ENCODE assay signal across 12 cellular contexts in the genomic region with DNA sequence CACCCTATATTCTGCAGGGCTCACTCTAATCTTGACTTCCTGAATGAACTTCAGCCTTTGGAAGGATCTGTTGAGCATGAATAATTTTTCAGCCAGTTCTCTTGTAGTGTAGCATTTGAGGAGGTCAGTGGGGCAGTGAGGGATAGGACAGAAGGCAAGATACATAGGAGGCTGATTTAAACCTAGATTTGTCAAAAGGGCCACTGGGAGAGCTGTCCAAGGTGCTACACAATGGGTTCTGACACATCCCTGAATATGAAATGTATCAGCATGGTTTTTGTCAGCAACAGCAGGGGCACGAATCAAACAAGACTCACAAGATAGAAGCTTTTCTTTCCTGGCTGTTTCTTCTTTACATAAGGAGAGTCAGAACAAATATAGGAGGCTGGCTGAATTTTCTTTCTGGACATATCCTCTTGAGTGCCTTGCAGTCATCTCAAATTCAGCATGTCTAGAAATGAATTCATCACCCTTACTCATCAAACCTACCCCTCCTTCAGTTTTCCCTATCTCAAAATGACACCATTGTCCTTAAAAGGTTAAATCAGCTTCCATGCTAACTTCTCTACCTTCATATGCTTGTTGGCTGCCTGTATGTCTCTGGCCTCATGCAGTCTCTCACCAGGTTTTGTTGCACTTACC.
DNase-seq lines count a peak whose midpoint lies in the region; ATAC-seq, FAIRE-seq and TF ChIP-seq lines count a peak whose summit lies in the region.
"Had no signal": no experiment of that assay in that cellular context is flagged by ENCODE, and none has a peak within 500 bp of the region (broad histone marks: within the 10 kb centered on the region; RNA-seq: fewer than 3 reads in every experiment).

No MANE protein-coding gene starts in this region.

- no peaks in the 10 kb centered on the region for H3K36me3 ChIP-seq in SJCRH30
- H3K36me3 ChIP-seq: heart left ventricle had no signal

- H3K27me3 Mint-ChIP-seq in H9 (ENCODE audit: low read depth), result no peaks in the 10 kb centered on the region
- H3K27me3 Mint-ChIP-seq: activated naive CD8-positive, alpha-beta T cell treated with anti-CD3 and anti-CD28 coated beads, Interleukin-2, amount 10 ng/mL, durations not matched to agents 7 days and 5 days had no signal

- POLR2A ChIA-PET in A549 (lab: Yijun Ruan, JAX), result no interaction called here

- TF ChIP-seq EP300 in A549 (IDR thresholded peaks at IDR 0.05), result no peak

- H3K4me1 Mint-ChIP-seq in H9, result peaks cover 1 to 3% of the 10 kb centered on the region in 2 experiments
- H3K4me1 Mint-ChIP-seq: activated naive CD8-positive, alpha-beta T cell treated with anti-CD3 and anti-CD28 coated beads, Interleukin-2, amount 10 ng/mL, durations not matched to agents 7 days and 5 days had no signal

- DNase-seq in A549 (ENCODE audit: low read depth in 1 of 2, low spot score in 1 of 2), result peak in 1 of 2 experiments; percentile 17
- peak; percentile 60 for DNase-seq in H9
- peak; percentile 47 to 70 for DNase-seq in SJCRH30
- DNase-seq in fibroblast of the aortic adventitia (ENCODE audit: low read depth), result peak; percentile 61
- no peak for DNase-seq in retina
- DNase-seq in GM19240 (ENCODE audit: insufficient read length, low spot score), result no peak
- no peak for DNase-seq in COLO668 (lab: John Stamatoyannopoulos, UW; ENCODE audit: unreplicated experiment)
- no peak for DNase-seq in activated CD4-positive, CD25-positive, alpha-beta regulatory T cell (lab: John Stamatoyannopoulos, UW)
- DNase-seq: activated naive CD8-positive, alpha-beta T cell treated with anti-CD3 and anti-CD28 coated beads, Interleukin-2, amount 10 ng/mL, durations not matched to agents 7 days and 5 days; heart left ventricle; NCI-H1694; nucleus accumbens had no signal

- H4K20me1 ChIP-seq in H9 (ENCODE audit: control insufficient read depth, insufficient read depth, insufficient read length), result no peaks in the 10 kb centered on the region

- H3K27ac ChIP-seq in A549, result no peak overlapping the region
- no peak overlapping the region for H3K27ac ChIP-seq in H9 (ENCODE audit: insufficient read length, low read depth, low read length)
- no peak overlapping the region for H3K27ac ChIP-seq in SJCRH30
- H3K27ac ChIP-seq: heart left ventricle had no signal

- no peak overlapping the region for H2BK15ac ChIP-seq in H9 (ENCODE audit: low read depth, low read length)

- H3K36me3 Mint-ChIP-seq in H9 (ENCODE audit: insufficient read depth in 1 of 3, low read depth in 3 of 3), result no peaks in the 10 kb centered on the region
- H3K36me3 Mint-ChIP-seq: activated naive CD8-positive, alpha-beta T cell treated with anti-CD3 and anti-CD28 coated beads, Interleukin-2, amount 10 ng/mL, durations not matched to agents 7 days and 5 days had no signal

- H3K27me3 ChIP-seq in H9 (ENCODE audit: insufficient read depth, low read length), result no peaks in the 10 kb centered on the region
- H3K27me3 ChIP-seq in SJCRH30, result no peaks in the 10 kb centered on the region

- no peak overlapping the region for H2BK12ac ChIP-seq in H9 (ENCODE audit: insufficient read length, low read depth, low read length)

- H2BK120ac ChIP-seq in H9 (ENCODE audit: low read depth, low read length, poor library complexity, severe bottlenecking), result no peak overlapping the region

- no peak overlapping the region for H2BK20ac ChIP-seq in H9 (ENCODE audit: low read depth, low read length, poor library complexity, severe bottlenecking)

- H3K4me1 ChIP-seq in A549 (no peaks in the 10 kb centered on the region), H9 (ENCODE audit: insufficient read depth, low read length) (peaks cover 11% of the 10 kb centered on the region), SJCRH30 (no peaks in the 10 kb centered on the region)
- H3K4me1 ChIP-seq: heart left ventricle had no signal

- H3K56ac ChIP-seq in H9 (ENCODE audit: insufficient read length, low read depth, low read length), result no peak overlapping the region

- FAIRE-seq in A549 (lab: Jason Lieb, UNC), result no peak

- H2AFZ ChIP-seq in H9 (ENCODE audit: low read length), result no peak overlapping the region

- no peaks in the 10 kb centered on the region for H3K23me2 ChIP-seq in H9 (ENCODE audit: insufficient read length, low read depth, low read length, poor library complexity, severe bottlenecking)

- H3T11ph ChIP-seq in H9 (ENCODE audit: low read length), result no peak overlapping the region

- TF ChIP-seq CTCF in A549 (IDR thresholded peaks at IDR 0.05) (no peak), H9 (conservative IDR thresholded peaks at IDR 0.05) (no peak), fibroblast of the aortic adventitia (IDR thresholded peaks at IDR 0.05; ENCODE audit: insufficient read depth, low read length) (no peak)

- no peak overlapping the region for H2BK5ac ChIP-seq in H9 (ENCODE audit: insufficient read length, low read length)

- no peak overlapping the region for H3K18ac ChIP-seq in H9 (ENCODE audit: insufficient read length, low read depth, low read length)

- no peak for TF ChIP-seq RAD21 in A549 (conservative IDR thresholded peaks at IDR 0.05 in 1 of 2, IDR thresholded peaks at IDR 0.05 in 1 of 2)

- H3K27ac Mint-ChIP-seq in H9, result no peak overlapping the region
- H3K27ac Mint-ChIP-seq: activated naive CD8-positive, alpha-beta T cell treated with anti-CD3 and anti-CD28 coated beads, Interleukin-2, amount 10 ng/mL, durations not matched to agents 7 days and 5 days had no signal

- H3K79me1 ChIP-seq in H9 (ENCODE audit: insufficient read depth, low read depth, low read length, poor library complexity, severe bottlenecking), result no peaks in the 10 kb centered on the region

- H3K79me2 ChIP-seq in H9 (ENCODE audit: insufficient read depth, low read length), result no peaks in the 10 kb centered on the region

- H4K8ac ChIP-seq in H9 (replicated peaks; ENCODE audit: insufficient read length, low read depth, low read length), result no peak overlapping the region

- no peaks in the 10 kb centered on the region for H3K9me3 ChIP-seq in A549
- H3K9me3 ChIP-seq in H9 (ENCODE audit: control insufficient read depth, low read depth, low read length), result no peaks in the 10 kb centered on the region
- 0 out of 2 replicates have a peak, but pooled peaks cover 3% of the 10 kb centered on the region for H3K9me3 ChIP-seq in SJCRH30 (replicated peaks)

- H4K91ac ChIP-seq in H9 (ENCODE audit: insufficient read length, low read depth, low read length), result no peak overlapping the region

- H3K23ac ChIP-seq in H9 (ENCODE audit: insufficient read length, low read depth, low read length), result no peak overlapping the region

- H3K9me3 Mint-ChIP-seq in H9, result no peaks in the 10 kb centered on the region
- H3K9me3 Mint-ChIP-seq: activated naive CD8-positive, alpha-beta T cell treated with anti-CD3 and anti-CD28 coated beads, Interleukin-2, amount 10 ng/mL, durations not matched to agents 7 days and 5 days had no signal

- CTCF ChIA-PET in A549 (lab: Yijun Ruan, JAX), result interaction anchor here (0.6 kb wide), 1 partner anchor 215 kb away, joined by 3 read pairs; no protein-coding TSS in a partner anchor

- ATAC-seq in A549, result peak in 1 of 2 experiments; percentile 52; a peak in 1 of 6 replicates
- ATAC-seq: heart left ventricle had no signal

- H4K5ac ChIP-seq in H9 (ENCODE audit: insufficient read length, low read depth, low read length), result no peak overlapping the region

- no peak overlapping the region for H3K4me3 Mint-ChIP-seq in H9
- H3K4me3 Mint-ChIP-seq: activated naive CD8-positive, alpha-beta T cell treated with anti-CD3 and anti-CD28 coated beads, Interleukin-2, amount 10 ng/mL, durations not matched to agents 7 days and 5 days had no signal

- H3K4ac ChIP-seq in H9 (ENCODE audit: low read depth, low read length), result no peak overlapping the region

- TF ChIP-seq POLR2A in A549 (IDR thresholded peaks at IDR 0.05; ENCODE audit: low read length), result no peak

- no peak overlapping the region for H3K14ac ChIP-seq in H9 (ENCODE audit: insufficient read depth, low read length)

- WGBS in A549 (ENCODE audit: missing lambda C conversion rate), result 3% methylated on average over 1 of the region's 1 CpG
- no CpG with 5 or more reads among the region's 1 CpG for WGBS in H9 (ENCODE audit: extremely low coverage, insufficient read length, low lambda C conversion rate)

- H3K9ac ChIP-seq in H9 (ENCODE audit: extremely low read depth, insufficient read length, low read length), result no peak overlapping the region

- H3K4me3 ChIP-seq in A549 (no peak overlapping the region), SJCRH30 (no peak overlapping the region), fibroblast of the aortic adventitia (ENCODE audit: low read depth, low read length) (no peak overlapping the region)
- H3K4me3 ChIP-seq: heart left ventricle had no signal

- no peak overlapping the region for H2AK5ac ChIP-seq in H9 (ENCODE audit: insufficient read length, low read length)

- H3K4me2 ChIP-seq in A549 (no peak overlapping the region), H9 (ENCODE audit: insufficient read depth, insufficient read length, low read length) (no peak overlapping the region)

TF ChIP-seq in A549, 52 proteins besides CTCF, POLR2A, EP300 and RAD21:
- 0 out of 2 replicates have a peak, but pooled peaks have one; percentile 34 for TF ChIP-seq EHMT2 (IDR thresholded peaks at IDR 0.05; ENCODE audit: low read depth)
- peak; percentile 82 for TF ChIP-seq REST (IDR thresholded peaks at IDR 0.05)
- TF ChIP-seq TFCP2L1 (CRISPR knock-in tag; IDR thresholded peaks at IDR 0.05), result no peak
TF ChIP-seq in A549: peak in this region for 2.

Comparison
In these comparisons a context has a peak if more than half of its experiments do, and no peak if none do; other contexts are left out.
1. DNase-seq: peak in H9 (single experiment), SJCRH30 (2 of 2) and fibroblast of the aortic adventitia (single experiment); none in retina (single experiment), GM19240 (single experiment), COLO668 (single experiment) and activated CD4-positive, CD25-positive, alpha-beta regulatory T cell (0 of 4).